1 cellular context compared by ENCODE assay signal in the genomic region with DNA sequence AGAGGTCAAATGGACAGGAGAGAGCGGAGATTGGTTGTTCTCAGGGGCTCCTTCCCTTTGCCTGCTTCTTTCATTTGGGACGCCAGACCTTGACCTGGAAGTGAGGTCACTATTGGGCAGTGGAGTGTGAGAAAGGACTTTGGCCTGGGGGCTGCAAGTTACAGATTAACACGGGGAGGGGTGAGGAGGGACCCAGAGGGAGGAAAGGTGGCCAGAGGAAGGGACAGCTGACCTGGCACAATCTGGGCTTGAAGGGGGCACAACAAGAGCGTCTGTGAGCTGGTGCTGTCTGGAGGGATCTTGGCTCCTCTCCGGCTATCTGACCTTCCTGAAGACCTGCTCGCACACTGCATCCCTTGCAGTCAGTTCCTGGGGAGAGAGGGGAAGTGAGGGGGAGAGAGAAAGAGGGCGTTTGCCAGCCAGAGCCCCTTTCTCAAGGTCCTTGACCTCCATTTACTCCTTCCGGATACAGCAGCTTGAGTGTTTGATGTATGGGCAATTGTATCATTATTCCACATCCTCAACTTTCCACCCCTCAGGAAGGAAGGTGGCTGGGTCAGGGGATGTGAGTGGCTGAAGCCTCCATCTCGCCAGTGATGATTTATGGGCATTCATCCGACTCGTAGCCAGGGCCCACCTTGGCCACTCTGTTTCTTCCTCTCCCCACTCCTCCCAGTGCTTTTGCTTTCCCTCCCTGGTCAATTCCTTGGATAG.
TF ChIP-seq lines count a peak whose summit lies in the region.

No MANE protein-coding gene starts in this region.

TF ChIP-seq in HepG2, 621 proteins besides CTCF, POLR2A, EP300 and RAD21 (continued from another document and continues in another):
- peak; percentile 50; the same call in 1 of the 2 replicates for TF ChIP-seq ATF1 (CRISPR knock-in tag; IDR thresholded peaks at IDR 0.05)
- TF ChIP-seq ZFP82 (CRISPR knock-in tag; IDR thresholded peaks at IDR 0.05; ENCODE audit: borderline replicate concordance): no peak
- no peak for TF ChIP-seq ZNF335 (CRISPR knock-in tag; IDR thresholded peaks at IDR 0.05)
- TF ChIP-seq CREM (IDR thresholded peaks at IDR 0.05): peak; percentile 81
- TF ChIP-seq CREM (CRISPR knock-in tag; IDR thresholded peaks at IDR 0.05): no peak
- no peak for TF ChIP-seq TP53 (CRISPR knock-in tag; conservative IDR thresholded peaks at IDR 0.05)
- no peak for TF ChIP-seq ZNF3 (CRISPR knock-in tag; IDR thresholded peaks at IDR 0.05)
- no peak for TF ChIP-seq ZNF674 (CRISPR knock-in tag; IDR thresholded peaks at IDR 0.05; ENCODE audit: low read depth)
- no peak for TF ChIP-seq ZNF17 (CRISPR knock-in tag; IDR thresholded peaks at IDR 0.05)
- no peak for TF ChIP-seq ZFP36L2 (CRISPR knock-in tag; IDR thresholded peaks at IDR 0.05)
- TF ChIP-seq SPEN (CRISPR knock-in tag; IDR thresholded peaks at IDR 0.05; ENCODE audit: low read depth): peak; percentile 85
- TF ChIP-seq, protein P1, sequence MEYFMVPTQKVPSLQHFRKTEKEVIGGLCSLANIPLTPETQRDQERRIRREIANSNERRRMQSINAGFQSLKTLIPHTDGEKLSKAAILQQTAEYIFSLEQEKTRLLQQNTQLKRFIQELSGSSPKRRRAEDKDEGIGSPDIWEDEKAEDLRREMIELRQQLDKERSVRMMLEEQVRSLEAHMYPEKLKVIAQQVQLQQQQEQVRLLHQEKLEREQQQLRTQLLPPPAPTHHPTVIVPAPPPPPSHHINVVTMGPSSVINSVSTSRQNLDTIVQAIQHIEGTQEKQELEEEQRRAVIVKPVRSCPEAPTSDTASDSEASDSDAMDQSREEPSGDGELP (IDR thresholded peaks at IDR 0.05; ENCODE audit: borderline replicate concordance, low read depth): peak; percentile 84
- TF ChIP-seq SP140L (CRISPR knock-in tag; IDR thresholded peaks at IDR 0.05; ENCODE audit: borderline replicate concordance): no peak
- TF ChIP-seq ZMYM4 (CRISPR knock-in tag; IDR thresholded peaks at IDR 0.05): 0 out of 2 replicates have a peak, but pooled peaks have one; percentile 32
- peak; percentile 87 for TF ChIP-seq MED1 (CRISPR knock-in tag; IDR thresholded peaks at IDR 0.05)
- TF ChIP-seq CCAR2 (optimal IDR thresholded peaks at IDR 0.05; ENCODE audit: low read depth, low read length): no peak
- TF ChIP-seq HNRNPH1 (optimal IDR thresholded peaks at IDR 0.05; ENCODE audit: low read depth, low read length): no peak
- no peak for TF ChIP-seq ZNF101 (CRISPR knock-in tag; IDR thresholded peaks at IDR 0.05; ENCODE audit: borderline replicate concordance, low read depth)
- peak; percentile 67 for TF ChIP-seq PITX1 (CRISPR knock-in tag; IDR thresholded peaks at IDR 0.05)
- TF ChIP-seq ZKSCAN5 (CRISPR knock-in tag; IDR thresholded peaks at IDR 0.05): no peak
- TF ChIP-seq POLR2G (IDR thresholded peaks at IDR 0.05; ENCODE audit: low read depth, low read length): peak; percentile 76
- TF ChIP-seq, protein P2, sequence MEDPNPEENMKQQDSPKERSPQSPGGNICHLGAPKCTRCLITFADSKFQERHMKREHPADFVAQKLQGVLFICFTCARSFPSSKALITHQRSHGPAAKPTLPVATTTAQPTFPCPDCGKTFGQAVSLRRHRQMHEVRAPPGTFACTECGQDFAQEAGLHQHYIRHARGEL (CRISPR knock-in tag; IDR thresholded peaks at IDR 0.05): no peak
- TF ChIP-seq, protein P3, sequence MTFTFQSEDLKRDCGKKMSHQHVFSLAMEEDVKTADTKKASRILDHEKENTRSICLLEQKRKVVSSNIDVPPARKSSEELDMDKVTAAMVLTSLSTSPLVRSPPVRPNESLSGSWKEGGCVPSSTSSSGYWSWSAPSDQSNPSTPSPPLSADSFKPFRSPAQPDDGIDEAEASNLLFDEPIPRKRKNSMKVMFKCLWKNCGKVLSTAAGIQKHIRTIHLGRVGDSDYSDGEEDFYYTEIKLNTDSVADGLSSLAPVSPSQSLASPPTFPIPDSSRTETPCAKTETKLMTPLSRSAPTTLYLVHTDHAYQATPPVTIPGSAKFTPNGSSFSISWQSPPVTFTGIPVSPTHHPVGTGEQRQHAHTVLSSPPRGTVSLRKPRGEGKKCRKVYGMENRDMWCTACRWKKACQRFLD (CRISPR knock-in tag; IDR thresholded peaks at IDR 0.05; ENCODE audit: borderline replicate concordance): no peak
- TF ChIP-seq, protein P4, sequence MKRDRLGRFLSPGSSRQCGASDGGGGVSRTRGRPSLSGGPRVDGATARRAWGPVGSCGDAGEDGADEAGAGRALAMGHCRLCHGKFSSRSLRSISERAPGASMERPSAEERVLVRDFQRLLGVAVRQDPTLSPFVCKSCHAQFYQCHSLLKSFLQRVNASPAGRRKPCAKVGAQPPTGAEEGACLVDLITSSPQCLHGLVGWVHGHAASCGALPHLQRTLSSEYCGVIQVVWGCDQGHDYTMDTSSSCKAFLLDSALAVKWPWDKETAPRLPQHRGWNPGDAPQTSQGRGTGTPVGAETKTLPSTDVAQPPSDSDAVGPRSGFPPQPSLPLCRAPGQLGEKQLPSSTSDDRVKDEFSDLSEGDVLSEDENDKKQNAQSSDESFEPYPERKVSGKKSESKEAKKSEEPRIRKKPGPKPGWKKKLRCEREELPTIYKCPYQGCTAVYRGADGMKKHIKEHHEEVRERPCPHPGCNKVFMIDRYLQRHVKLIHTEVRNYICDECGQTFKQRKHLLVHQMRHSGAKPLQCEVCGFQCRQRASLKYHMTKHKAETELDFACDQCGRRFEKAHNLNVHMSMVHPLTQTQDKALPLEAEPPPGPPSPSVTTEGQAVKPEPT (CRISPR knock-in tag; IDR thresholded peaks at IDR 0.05; ENCODE audit: low read depth): no peak
- TF ChIP-seq, protein P5, sequence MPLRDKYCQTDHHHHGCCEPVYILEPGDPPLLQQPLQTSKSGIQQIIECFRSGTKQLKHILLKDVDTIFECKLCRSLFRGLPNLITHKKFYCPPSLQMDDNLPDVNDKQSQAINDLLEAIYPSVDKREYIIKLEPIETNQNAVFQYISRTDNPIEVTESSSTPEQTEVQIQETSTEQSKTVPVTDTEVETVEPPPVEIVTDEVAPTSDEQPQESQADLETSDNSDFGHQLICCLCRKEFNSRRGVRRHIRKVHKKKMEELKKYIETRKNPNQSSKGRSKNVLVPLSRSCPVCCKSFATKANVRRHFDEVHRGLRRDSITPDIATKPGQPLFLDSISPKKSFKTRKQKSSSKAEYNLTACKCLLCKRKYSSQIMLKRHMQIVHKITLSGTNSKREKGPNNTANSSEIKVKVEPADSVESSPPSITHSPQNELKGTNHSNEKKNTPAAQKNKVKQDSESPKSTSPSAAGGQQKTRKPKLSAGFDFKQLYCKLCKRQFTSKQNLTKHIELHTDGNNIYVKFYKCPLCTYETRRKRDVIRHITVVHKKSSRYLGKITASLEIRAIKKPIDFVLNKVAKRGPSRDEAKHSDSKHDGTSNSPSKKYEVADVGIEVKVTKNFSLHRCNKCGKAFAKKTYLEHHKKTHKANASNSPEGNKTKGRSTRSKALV (CRISPR knock-in tag; IDR thresholded peaks at IDR 0.05): no peak
- 0 out of 2 replicates have a peak, but pooled peaks have one; percentile 22 for TF ChIP-seq GMEB1 (CRISPR knock-in tag; IDR thresholded peaks at IDR 0.05; ENCODE audit: borderline replicate concordance)
- TF ChIP-seq RFX5 (IDR thresholded peaks at IDR 0.05; ENCODE audit: low read depth, low read length): no peak
- TF ChIP-seq, protein P6, sequence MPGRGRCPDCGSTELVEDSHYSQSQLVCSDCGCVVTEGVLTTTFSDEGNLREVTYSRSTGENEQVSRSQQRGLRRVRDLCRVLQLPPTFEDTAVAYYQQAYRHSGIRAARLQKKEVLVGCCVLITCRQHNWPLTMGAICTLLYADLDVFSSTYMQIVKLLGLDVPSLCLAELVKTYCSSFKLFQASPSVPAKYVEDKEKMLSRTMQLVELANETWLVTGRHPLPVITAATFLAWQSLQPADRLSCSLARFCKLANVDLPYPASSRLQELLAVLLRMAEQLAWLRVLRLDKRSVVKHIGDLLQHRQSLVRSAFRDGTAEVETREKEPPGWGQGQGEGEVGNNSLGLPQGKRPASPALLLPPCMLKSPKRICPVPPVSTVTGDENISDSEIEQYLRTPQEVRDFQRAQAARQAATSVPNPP (CRISPR knock-in tag; IDR thresholded peaks at IDR 0.05): no peak
- no peak for TF ChIP-seq ZXDC (CRISPR knock-in tag; IDR thresholded peaks at IDR 0.05)
- no peak for TF ChIP-seq ZNF230 (CRISPR knock-in tag; IDR thresholded peaks at IDR 0.05)
- no peak for TF ChIP-seq NAIF1 (CRISPR knock-in tag; IDR thresholded peaks at IDR 0.05; ENCODE audit: borderline replicate concordance)
- TF ChIP-seq, protein P7, sequence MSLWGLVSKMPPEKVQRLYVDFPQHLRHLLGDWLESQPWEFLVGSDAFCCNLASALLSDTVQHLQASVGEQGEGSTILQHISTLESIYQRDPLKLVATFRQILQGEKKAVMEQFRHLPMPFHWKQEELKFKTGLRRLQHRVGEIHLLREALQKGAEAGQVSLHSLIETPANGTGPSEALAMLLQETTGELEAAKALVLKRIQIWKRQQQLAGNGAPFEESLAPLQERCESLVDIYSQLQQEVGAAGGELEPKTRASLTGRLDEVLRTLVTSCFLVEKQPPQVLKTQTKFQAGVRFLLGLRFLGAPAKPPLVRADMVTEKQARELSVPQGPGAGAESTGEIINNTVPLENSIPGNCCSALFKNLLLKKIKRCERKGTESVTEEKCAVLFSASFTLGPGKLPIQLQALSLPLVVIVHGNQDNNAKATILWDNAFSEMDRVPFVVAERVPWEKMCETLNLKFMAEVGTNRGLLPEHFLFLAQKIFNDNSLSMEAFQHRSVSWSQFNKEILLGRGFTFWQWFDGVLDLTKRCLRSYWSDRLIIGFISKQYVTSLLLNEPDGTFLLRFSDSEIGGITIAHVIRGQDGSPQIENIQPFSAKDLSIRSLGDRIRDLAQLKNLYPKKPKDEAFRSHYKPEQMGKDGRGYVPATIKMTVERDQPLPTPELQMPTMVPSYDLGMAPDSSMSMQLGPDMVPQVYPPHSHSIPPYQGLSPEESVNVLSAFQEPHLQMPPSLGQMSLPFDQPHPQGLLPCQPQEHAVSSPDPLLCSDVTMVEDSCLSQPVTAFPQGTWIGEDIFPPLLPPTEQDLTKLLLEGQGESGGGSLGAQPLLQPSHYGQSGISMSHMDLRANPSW (CRISPR knock-in tag; IDR thresholded peaks at IDR 0.05; ENCODE audit: borderline replicate concordance): no peak; the same call in 1 of the 2 replicates
- TF ChIP-seq MAFF (IDR thresholded peaks at IDR 0.05; ENCODE audit: low read depth, low read length): 0 out of 2 replicates have a peak, but pooled peaks have one; percentile 60
- 0 out of 2 replicates have a peak, but pooled peaks have one; percentile 16 for TF ChIP-seq ZNF878 (CRISPR knock-in tag; IDR thresholded peaks at IDR 0.05)
- TF ChIP-seq, protein P8, sequence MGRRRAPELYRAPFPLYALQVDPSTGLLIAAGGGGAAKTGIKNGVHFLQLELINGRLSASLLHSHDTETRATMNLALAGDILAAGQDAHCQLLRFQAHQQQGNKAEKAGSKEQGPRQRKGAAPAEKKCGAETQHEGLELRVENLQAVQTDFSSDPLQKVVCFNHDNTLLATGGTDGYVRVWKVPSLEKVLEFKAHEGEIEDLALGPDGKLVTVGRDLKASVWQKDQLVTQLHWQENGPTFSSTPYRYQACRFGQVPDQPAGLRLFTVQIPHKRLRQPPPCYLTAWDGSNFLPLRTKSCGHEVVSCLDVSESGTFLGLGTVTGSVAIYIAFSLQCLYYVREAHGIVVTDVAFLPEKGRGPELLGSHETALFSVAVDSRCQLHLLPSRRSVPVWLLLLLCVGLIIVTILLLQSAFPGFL (CRISPR knock-in tag; IDR thresholded peaks at IDR 0.05): no peak
- TF ChIP-seq CC2D1A (CRISPR knock-in tag; IDR thresholded peaks at IDR 0.05): no peak
- no peak for TF ChIP-seq ATF4 (CRISPR knock-in tag; IDR thresholded peaks at IDR 0.05)
- no peak for TF ChIP-seq MBNL3 (CRISPR knock-in tag; conservative IDR thresholded peaks at IDR 0.05)
- TF ChIP-seq, protein P9, sequence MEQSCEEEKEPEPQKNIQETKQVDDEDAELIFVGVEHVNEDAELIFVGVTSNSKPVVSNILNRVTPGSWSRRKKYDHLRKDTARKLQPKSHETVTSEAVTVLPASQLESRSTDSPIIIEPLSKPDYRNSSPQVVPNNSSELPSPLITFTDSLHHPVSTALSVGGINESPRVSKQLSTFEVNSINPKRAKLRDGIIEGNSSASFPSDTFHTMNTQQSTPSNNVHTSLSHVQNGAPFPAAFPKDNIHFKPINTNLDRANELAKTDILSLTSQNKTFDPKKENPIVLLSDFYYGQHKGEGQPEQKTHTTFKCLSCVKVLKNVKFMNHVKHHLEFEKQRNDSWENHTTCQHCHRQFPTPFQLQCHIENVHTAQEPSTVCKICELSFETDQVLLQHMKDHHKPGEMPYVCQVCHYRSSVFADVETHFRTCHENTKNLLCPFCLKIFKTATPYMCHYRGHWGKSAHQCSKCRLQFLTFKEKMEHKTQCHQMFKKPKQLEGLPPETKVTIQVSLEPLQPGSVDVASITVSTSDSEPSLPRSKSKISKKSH (CRISPR knock-in tag; IDR thresholded peaks at IDR 0.05; ENCODE audit: borderline replicate concordance): no peak
